In genomic region chr20:13234961-13235360, GRCh38 we compare ENCODE assay signal across 8 cellular contexts. TPM values are rescaled to one million over a fixed set of nuclear protein-coding genes. Genes with fewer than 3 reads are reported as not detected.
"Had no signal": no experiment of that assay in that cellular context is flagged by ENCODE, and none has a peak within 500 bp of the region (broad histone marks: within the 10 kb centered on the region; RNA-seq: fewer than 3 reads in every experiment).

No MANE protein-coding gene starts in this region.

- H3K36me3 Mint-ChIP-seq: IgD-negative memory B cell had no signal

- H2AFZ ChIP-seq: GM23248 had no signal

- FAIRE-seq: HTR-8/SVneo had no signal

- DNase-seq: GM23248, GOT3, H7, HFFc6 had no signal

- H3K27ac Mint-ChIP-seq: HFFc6, IgD-negative memory B cell had no signal

- H3K4me1 Mint-ChIP-seq: IgD-negative memory B cell had no signal

- H3K4me1 ChIP-seq: HAP-1 had no signal

- H3K4me3 Mint-ChIP-seq: HFFc6, IgD-negative memory B cell had no signal

- H3K36me3 ChIP-seq: HAP-1 had no signal

- H3K9ac ChIP-seq: GM23248 had no signal

- H3K27ac ChIP-seq: GM23248 had no signal

- H3K4me3 ChIP-seq: GM23248, HAP-1 had no signal

- H3K9me3 ChIP-seq: HAP-1 had no signal

RNA-seq across cellular contexts. Expression of gene ISM1, which starts 13.9 kb away (rescaled TPM):
- total RNA-seq: GM23248, H7, HT-29 had no signal
